Comparison of ENCODE assay signal across 8 cellular contexts in the genomic region with DNA sequence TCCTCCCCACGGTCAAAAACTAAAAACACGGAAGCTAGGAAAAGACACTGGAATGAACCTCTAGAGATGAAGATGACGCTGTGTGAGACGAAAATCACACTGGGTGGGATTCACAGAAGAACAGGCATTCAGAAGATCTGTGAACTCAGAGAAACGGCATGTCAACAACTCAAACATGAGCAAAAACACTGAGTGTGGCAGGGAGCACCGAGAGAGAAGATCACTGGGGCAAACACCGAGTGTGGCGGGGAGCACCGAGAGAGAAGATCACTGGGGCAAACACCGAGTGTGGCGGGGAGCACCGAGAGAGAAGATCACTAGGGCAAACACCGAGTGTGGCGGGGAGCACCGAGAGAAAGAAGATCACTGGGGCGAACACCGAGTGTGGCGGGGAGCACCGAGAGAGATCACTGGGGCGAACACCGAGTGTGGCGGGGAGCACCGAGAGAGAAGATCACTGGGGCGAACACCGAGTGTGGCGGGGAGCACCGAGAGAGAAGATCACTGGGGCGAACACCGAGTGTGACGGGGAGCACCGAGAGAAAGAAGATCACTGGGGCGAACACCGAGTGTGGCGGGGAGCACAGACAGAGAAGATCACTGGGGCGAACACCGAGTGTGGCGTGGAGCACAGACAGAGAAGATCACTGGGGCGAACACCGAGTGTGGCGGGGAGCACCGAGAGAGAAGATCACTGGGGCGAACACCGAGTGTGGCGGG.
A peak's percentile ranks its signal among the peaks of the same experiment; 100 is the strongest.
DNase-seq lines count a peak whose midpoint lies in the region; ATAC-seq, FAIRE-seq and TF ChIP-seq lines count a peak whose summit lies in the region.
"Not testable (repeated sequence)": the region's sequence is repeated elsewhere in the genome, so short reads cannot be mapped to it uniquely, and the experiment has no call there.

No MANE protein-coding gene starts in this region.

- TF ChIP-seq CTCF in Calu3 (IDR thresholded peaks at IDR 0.05; ENCODE audit: unreplicated experiment); activated CD8-positive, alpha-beta T cell treated with anti-CD3 and anti-CD28 coated beads for 36 hours (IDR thresholded peaks at IDR 0.05); K562 (IDR thresholded peaks at IDR 0.05 in 2 of 3, conservative IDR thresholded peaks at IDR 0.05 in 1 of 3; ENCODE audit: insufficient read depth in 2 of 3, low read depth in 1 of 3, low read length in 3 of 3); HepG2 (CRISPR knock-in tag; IDR thresholded peaks at IDR 0.05); natural killer cell (IDR thresholded peaks at IDR 0.05): not testable (repeated sequence)

- in situ Hi-C loops in K562 (cut with MboI); HepG2 (cut with HindIII; ENCODE audit: extremely low pct_ligation_motif_present, low pct_unique_long_range_greater_than_20kb): not testable (repeated sequence)

- H3K4me1 ChIP-seq in CD4-positive, CD25-positive, alpha-beta regulatory T cell (ENCODE audit: control insufficient read depth, insufficient read depth, low read length, poor library complexity, severe bottlenecking): peaks cover 33% of the 10 kb centered on the region
- peaks cover 5 to 30% of the 10 kb centered on the region in 2 experiments; a peak in 4 of 5 replicates for H3K4me1 ChIP-seq in K562 (replicated peaks in 1 of 2; ENCODE audit: control insufficient read depth in 2 of 2, insufficient read depth in 2 of 2, low read length in 2 of 2)
- H3K4me1 ChIP-seq in HepG2 (ENCODE audit: insufficient read depth, low read length): peaks cover 35% of the 10 kb centered on the region

- not testable (repeated sequence) for H3K27me3 Mint-ChIP-seq in CD4-positive, CD25-positive, alpha-beta regulatory T cell; Calu3 (ENCODE audit: unreplicated experiment); activated CD8-positive, alpha-beta T cell treated with anti-CD3 and anti-CD28 coated beads for 36 hours; activated naive CD4-positive, alpha-beta T cell treated with anti-CD3 and anti-CD28 coated beads for 36 hours (ENCODE audit: low read depth); natural killer cell (ENCODE audit: low read depth in 2 of 2)

- H3K27ac ChIP-seq in CD4-positive, CD25-positive, alpha-beta regulatory T cell (ENCODE audit: insufficient read depth, low read length, poor library complexity, severe bottlenecking); K562 (ENCODE audit: extremely low read depth, low read depth, low read length); HepG2 (ENCODE audit: extremely low read length, insufficient read depth, low read length): not testable (repeated sequence)

- intact Hi-C loops in Calu3 (cut with micrococcal nuclease; ENCODE audit: unreplicated experiment); activated CD8-positive, alpha-beta T cell treated with anti-CD3 and anti-CD28 coated beads for 36 hours (cut with micrococcal nuclease); activated naive CD4-positive, alpha-beta T cell treated with anti-CD3 and anti-CD28 coated beads for 36 hours (cut with micrococcal nuclease); K562 (cut with micrococcal nuclease); HepG2 (cut with micrococcal nuclease; ENCODE audit: unreplicated experiment); natural killer cell (cut with micrococcal nuclease): not testable (repeated sequence)

- H3K4me1 Mint-ChIP-seq in CD4-positive, CD25-positive, alpha-beta regulatory T cell: peaks cover 20 to 88% (median 52%) of the 10 kb centered on the region in 4 donors
- H3K4me1 Mint-ChIP-seq in Calu3 (ENCODE audit: low read depth, unreplicated experiment) (peaks cover 62% of the 10 kb centered on the region), natural killer cell (peaks cover 68 to 71% of the 10 kb centered on the region in 2 donors)
- peaks cover 66% of the 10 kb centered on the region for H3K4me1 Mint-ChIP-seq in activated CD8-positive, alpha-beta T cell treated with anti-CD3 and anti-CD28 coated beads for 36 hours (ENCODE audit: low read depth)
- peaks cover 71% of the 10 kb centered on the region for H3K4me1 Mint-ChIP-seq in activated naive CD4-positive, alpha-beta T cell treated with anti-CD3 and anti-CD28 coated beads for 36 hours (ENCODE audit: low read depth)
- H3K4me1 Mint-ChIP-seq in stimulated activated effector memory CD8-positive, alpha-beta T cell treated with anti-CD3 and anti-CD28 coated beads, Interleukin-12 subunit alpha, Interleukin-12 subunit beta, amount 100 ng/mL, for 72 hours: peaks cover 69% of the 10 kb centered on the region

- not testable (repeated sequence) for H3K9me1 ChIP-seq in K562 (ENCODE audit: control insufficient read depth, insufficient read depth, low read length)

- not testable (repeated sequence) for H3K9ac ChIP-seq in K562 (ENCODE audit: insufficient read depth in 1 of 2, low read depth in 2 of 2, low read length in 2 of 2); HepG2 (ENCODE audit: insufficient read depth, low read depth, low read length)

- FAIRE-seq in K562 (lab: Jason Lieb, UNC); HepG2 (lab: Jason Lieb, UNC): not testable (repeated sequence)

- not testable (repeated sequence) for H3K4me2 ChIP-seq in K562 (ENCODE audit: insufficient read depth, low read length); HepG2 (ENCODE audit: low read depth, low read length)

- not testable (repeated sequence) for H3K9me3 ChIP-seq in CD4-positive, CD25-positive, alpha-beta regulatory T cell (ENCODE audit: control insufficient read depth in 2 of 2, low read length in 2 of 2); K562 (replicated peaks; ENCODE audit: control insufficient read depth, insufficient read depth, low read depth, low read length); HepG2 (ENCODE audit: low read length)

- 91% methylated on average over 9 of the region's 44 CpGs for WGBS in K562 (ENCODE audit: insufficient coverage, low coverage, missing lambda C conversion rate)
- WGBS in HepG2 (ENCODE audit: low lambda C conversion rate): 96% methylated on average over 44 of the region's 44 CpGs

- H3K4me3 ChIP-seq in CD4-positive, CD25-positive, alpha-beta regulatory T cell (ENCODE audit: low read depth, low read length); K562; HepG2 (replicated peaks in 1 of 3; ENCODE audit: insufficient read depth in 1 of 3, low read depth in 2 of 3, low read length in 3 of 3): not testable (repeated sequence)

- peaks cover 14% of the 10 kb centered on the region for H3K36me3 ChIP-seq in CD4-positive, CD25-positive, alpha-beta regulatory T cell (ENCODE audit: control insufficient read depth, insufficient read depth, low read length)
- H3K36me3 ChIP-seq in K562 (ENCODE audit: control insufficient read depth, insufficient read depth, low read length) (peaks cover 28% of the 10 kb centered on the region; the same call in 2 of the 3 replicates), HepG2 (replicated peaks in 1 of 2; ENCODE audit: control insufficient read depth in 1 of 2, insufficient read depth in 2 of 2, low read length in 2 of 2) (peaks cover 2 to 20% of the 10 kb centered on the region in 2 experiments; a peak in 4 of 5 replicates)

- POLR2A ChIA-PET in activated CD8-positive, alpha-beta T cell treated with anti-CD3 and anti-CD28 coated beads for 36 hours (lab: Charles Lee): interaction anchor here (0.6 to 0.7 kb wide), 2 partner anchors 13 to 96 kb away, joined by 3 to 4 read pairs; no protein-coding TSS in a partner anchor
- POLR2A ChIA-PET in K562 (lab: Yijun Ruan, JAX): interaction anchor here (1.6 kb wide), 1 partner anchor 19 kb away, joined by 3 read pairs; no protein-coding TSS in a partner anchor
- POLR2A ChIA-PET in HepG2 (lab: Yijun Ruan, JAX): not testable (repeated sequence)

- H3K27me3 ChIP-seq in CD4-positive, CD25-positive, alpha-beta regulatory T cell (ENCODE audit: control insufficient read depth, insufficient read depth, low read length); K562 (ENCODE audit: control insufficient read depth in 2 of 2, insufficient read depth in 2 of 2, low read length in 2 of 2); HepG2 (ENCODE audit: control insufficient read depth in 1 of 2, insufficient read depth in 2 of 2, low read length in 2 of 2): not testable (repeated sequence)

- not testable (repeated sequence) for H3K9me3 Mint-ChIP-seq in CD4-positive, CD25-positive, alpha-beta regulatory T cell; Calu3 (ENCODE audit: low read depth, unreplicated experiment); activated CD8-positive, alpha-beta T cell treated with anti-CD3 and anti-CD28 coated beads for 36 hours; activated naive CD4-positive, alpha-beta T cell treated with anti-CD3 and anti-CD28 coated beads for 36 hours; natural killer cell; stimulated activated effector memory CD8-positive, alpha-beta T cell treated with anti-CD3 and anti-CD28 coated beads, Interleukin-12 subunit alpha, Interleukin-12 subunit beta, amount 100 ng/mL, for 72 hours

- CTCF ChIA-PET in Calu3 (lab: Charles Lee); activated CD8-positive, alpha-beta T cell treated with anti-CD3 and anti-CD28 coated beads for 36 hours (lab: Charles Lee); K562 (lab: Yijun Ruan, JAX; ENCODE audit: low intra/inter-chr PET ratio); HepG2 (lab: Yijun Ruan, JAX; ENCODE audit: low intra/inter-chr PET ratio, low total read pairs): not testable (repeated sequence)
- CTCF ChIA-PET in activated naive CD4-positive, alpha-beta T cell treated with anti-CD3 and anti-CD28 coated beads for 36 hours (lab: Charles Lee): interaction anchor here (0.6 to 0.7 kb wide), 2 partner anchors 19 to 57 kb away, joined by 3 read pairs; no protein-coding TSS in a partner anchor

- ATAC-seq in CD4-positive, CD25-positive, alpha-beta regulatory T cell (ENCODE audit: low read depth in 2 of 2); activated CD8-positive, alpha-beta T cell treated with anti-CD3 and anti-CD28 coated beads for 36 hours; K562; HepG2; natural killer cell; stimulated activated effector memory CD8-positive, alpha-beta T cell treated with anti-CD3 and anti-CD28 coated beads, Interleukin-12 subunit alpha, Interleukin-12 subunit beta, amount 100 ng/mL, for 72 hours: not testable (repeated sequence)

- H3K79me2 ChIP-seq in K562 (ENCODE audit: control insufficient read depth, insufficient read depth, low read length): peaks cover 90% of the 10 kb centered on the region
- H3K79me2 ChIP-seq in HepG2 (ENCODE audit: insufficient read depth, low read length): peaks cover 91% of the 10 kb centered on the region

- H2AFZ ChIP-seq in K562 (ENCODE audit: low read depth, low read length); HepG2 (ENCODE audit: low read length): not testable (repeated sequence)

- TF ChIP-seq EP300 in K562 (IDR thresholded peaks at IDR 0.05; ENCODE audit: low read length); HepG2 (IDR thresholded peaks at IDR 0.05; ENCODE audit: low read depth in 2 of 2, low read length in 2 of 2); HepG2 (CRISPR knock-in tag; IDR thresholded peaks at IDR 0.05; ENCODE audit: borderline replicate concordance): not testable (repeated sequence)

- peak overlapping the region in 2 of 4 donors; percentile 44 to 65 for H3K4me3 Mint-ChIP-seq in CD4-positive, CD25-positive, alpha-beta regulatory T cell
- not testable (repeated sequence) for H3K4me3 Mint-ChIP-seq in Calu3 (ENCODE audit: low read depth, unreplicated experiment); activated CD8-positive, alpha-beta T cell treated with anti-CD3 and anti-CD28 coated beads for 36 hours; activated naive CD4-positive, alpha-beta T cell treated with anti-CD3 and anti-CD28 coated beads for 36 hours; natural killer cell; stimulated activated effector memory CD8-positive, alpha-beta T cell treated with anti-CD3 and anti-CD28 coated beads, Interleukin-12 subunit alpha, Interleukin-12 subunit beta, amount 100 ng/mL, for 72 hours

- H4K20me1 ChIP-seq in K562 (replicated peaks; ENCODE audit: control insufficient read depth, insufficient read depth, low read length) (peaks cover 46% of the 10 kb centered on the region), HepG2 (ENCODE audit: insufficient read depth, low read length) (peaks cover 87% of the 10 kb centered on the region)

- H3K36me3 Mint-ChIP-seq in CD4-positive, CD25-positive, alpha-beta regulatory T cell: peaks cover 14% of the 10 kb centered on the region
- H3K36me3 Mint-ChIP-seq in Calu3 (ENCODE audit: insufficient read depth, unreplicated experiment): peaks cover 74% of the 10 kb centered on the region
- H3K36me3 Mint-ChIP-seq in activated CD8-positive, alpha-beta T cell treated with anti-CD3 and anti-CD28 coated beads for 36 hours (ENCODE audit: low read depth): peaks cover 25% of the 10 kb centered on the region
- H3K36me3 Mint-ChIP-seq in activated naive CD4-positive, alpha-beta T cell treated with anti-CD3 and anti-CD28 coated beads for 36 hours (ENCODE audit: low read depth); natural killer cell: not testable (repeated sequence)
- H3K36me3 Mint-ChIP-seq in stimulated activated effector memory CD8-positive, alpha-beta T cell treated with anti-CD3 and anti-CD28 coated beads, Interleukin-12 subunit alpha, Interleukin-12 subunit beta, amount 100 ng/mL, for 72 hours: peaks cover 74% of the 10 kb centered on the region

- not testable (repeated sequence) for BruUV-seq in Calu3 (replicated peaks; lab: Mats Ljungman, UMichigan); K562 (replicated peaks; lab: Mats Ljungman, UMichigan); HepG2 (replicated peaks; lab: Mats Ljungman, UMichigan)

- H3K27ac Mint-ChIP-seq in CD4-positive, CD25-positive, alpha-beta regulatory T cell: peak overlapping the region in 2 of 3 donors; percentile 3 to 66
- H3K27ac Mint-ChIP-seq in Calu3 (ENCODE audit: unreplicated experiment): peak overlapping the region; percentile 30
- peak overlapping the region; percentile 1 for H3K27ac Mint-ChIP-seq in activated CD8-positive, alpha-beta T cell treated with anti-CD3 and anti-CD28 coated beads for 36 hours
- H3K27ac Mint-ChIP-seq in activated naive CD4-positive, alpha-beta T cell treated with anti-CD3 and anti-CD28 coated beads for 36 hours: peak overlapping the region; percentile 13
- peak overlapping the region; percentile 0 to 11 for H3K27ac Mint-ChIP-seq in natural killer cell
- H3K27ac Mint-ChIP-seq in stimulated activated effector memory CD8-positive, alpha-beta T cell treated with anti-CD3 and anti-CD28 coated beads, Interleukin-12 subunit alpha, Interleukin-12 subunit beta, amount 100 ng/mL, for 72 hours: peak overlapping the region; percentile 13

- TF ChIP-seq POLR2A in K562 (conservative IDR thresholded peaks at IDR 0.05); HepG2 (IDR thresholded peaks at IDR 0.05; ENCODE audit: insufficient read depth in 1 of 2, low read depth in 2 of 2, low read length in 2 of 2): not testable (repeated sequence)

- not testable (repeated sequence) for TF ChIP-seq RAD21 in K562 (CRISPR knock-in tag; conservative IDR thresholded peaks at IDR 0.05 in 1 of 2, IDR thresholded peaks at IDR 0.05 in 1 of 2); HepG2 (CRISPR knock-in tag; IDR thresholded peaks at IDR 0.05)

- not testable (repeated sequence) for DNase-seq in CD4-positive, CD25-positive, alpha-beta regulatory T cell; Calu3; activated CD8-positive, alpha-beta T cell treated with anti-CD3 and anti-CD28 coated beads for 36 hours; activated naive CD4-positive, alpha-beta T cell treated with anti-CD3 and anti-CD28 coated beads for 36 hours; K562 (ENCODE audit: extremely low read depth in 1 of 4, low spot score in 3 of 4); HepG2 (ENCODE audit: low spot score); natural killer cell; stimulated activated effector memory CD8-positive, alpha-beta T cell treated with anti-CD3 and anti-CD28 coated beads, Interleukin-12 subunit alpha, Interleukin-12 subunit beta, amount 100 ng/mL, for 72 hours (ENCODE audit: low spot score in 2 of 2)
